ENCODE assay signal across 8 cellular contexts in genomic region chr14:90827919-90828610, GRCh38. TPM values are rescaled to one million over a fixed set of nuclear protein-coding genes. Genes with fewer than 3 reads are reported as not detected.
DNase-seq lines count a peak whose midpoint lies in the region; ATAC-seq, FAIRE-seq and TF ChIP-seq lines count a peak whose summit lies in the region.

No MANE protein-coding gene starts in this region.

- H3K4me3 ChIP-seq in AG10803 (ENCODE audit: low read length): peak overlapping the region; percentile 56

- peak; percentile 87 for FAIRE-seq in GM19239 (lab: Jason Lieb, UNC)

- DNase-seq in AG10803 (ENCODE audit: low read depth): peak; percentile 78
- peak; percentile 94 for DNase-seq in GM19239 (ENCODE audit: insufficient read length, low spot score)
- peak; percentile 88 for DNase-seq in NCI-H510A (lab: John Stamatoyannopoulos, UW)
- DNase-seq in activated CD4-positive, alpha-beta T cell treated with anti-CD3 and anti-CD28 coated beads, Interleukin-2, amount 50 U/mL, for 24 hours (ENCODE audit: low read depth in 1 of 2, low spot score in 1 of 2): peak; percentile 82 to 85
- peak; percentile 81 for DNase-seq in dedifferentiated amniotic fluid mesenchymal stem cell (ENCODE audit: extremely low spot score)
- DNase-seq in left lobe of liver (ENCODE audit: low spot score): peak; percentile 96
- DNase-seq in stimulated activated CD4-positive, alpha-beta T cell treated with anti-CD3 and anti-CD28 coated beads, Interleukin-1b, Interleukin-23, amount 100 ng/mL, for 48 hours: peak; percentile 92

- ATAC-seq in HG03432 (IDR thresholded peaks at IDR 0.05; ENCODE audit: unreplicated experiment) (peak; percentile 99), left lobe of liver (peak; percentile 99)

- TF ChIP-seq CTCF in AG10803 (conservative IDR thresholded peaks at IDR 0.05; ENCODE audit: low read length): no peak

RNA-seq across cellular contexts. Expression of gene TTC7B, which starts 11.8 kb away (rescaled TPM):
- 32.4 TPM for total RNA-seq in left lobe of liver

Comparison
In these comparisons a context has a peak if more than half of its experiments do, and no peak if none do; other contexts are left out.
1. Peak in every context shown above with its lines: DNase-seq, ATAC-seq and H3K4me3 ChIP-seq.